In genomic region chr9:128947423-128948310, GRCh38 we compare ENCODE assay signal across 1 cellular context.
TF ChIP-seq lines count a peak whose summit lies in the region.

DOLK (minus strand) TSS chr9:128947603; CDS start chr9:128947303, 300 bp downstream.
A gene with protein sequence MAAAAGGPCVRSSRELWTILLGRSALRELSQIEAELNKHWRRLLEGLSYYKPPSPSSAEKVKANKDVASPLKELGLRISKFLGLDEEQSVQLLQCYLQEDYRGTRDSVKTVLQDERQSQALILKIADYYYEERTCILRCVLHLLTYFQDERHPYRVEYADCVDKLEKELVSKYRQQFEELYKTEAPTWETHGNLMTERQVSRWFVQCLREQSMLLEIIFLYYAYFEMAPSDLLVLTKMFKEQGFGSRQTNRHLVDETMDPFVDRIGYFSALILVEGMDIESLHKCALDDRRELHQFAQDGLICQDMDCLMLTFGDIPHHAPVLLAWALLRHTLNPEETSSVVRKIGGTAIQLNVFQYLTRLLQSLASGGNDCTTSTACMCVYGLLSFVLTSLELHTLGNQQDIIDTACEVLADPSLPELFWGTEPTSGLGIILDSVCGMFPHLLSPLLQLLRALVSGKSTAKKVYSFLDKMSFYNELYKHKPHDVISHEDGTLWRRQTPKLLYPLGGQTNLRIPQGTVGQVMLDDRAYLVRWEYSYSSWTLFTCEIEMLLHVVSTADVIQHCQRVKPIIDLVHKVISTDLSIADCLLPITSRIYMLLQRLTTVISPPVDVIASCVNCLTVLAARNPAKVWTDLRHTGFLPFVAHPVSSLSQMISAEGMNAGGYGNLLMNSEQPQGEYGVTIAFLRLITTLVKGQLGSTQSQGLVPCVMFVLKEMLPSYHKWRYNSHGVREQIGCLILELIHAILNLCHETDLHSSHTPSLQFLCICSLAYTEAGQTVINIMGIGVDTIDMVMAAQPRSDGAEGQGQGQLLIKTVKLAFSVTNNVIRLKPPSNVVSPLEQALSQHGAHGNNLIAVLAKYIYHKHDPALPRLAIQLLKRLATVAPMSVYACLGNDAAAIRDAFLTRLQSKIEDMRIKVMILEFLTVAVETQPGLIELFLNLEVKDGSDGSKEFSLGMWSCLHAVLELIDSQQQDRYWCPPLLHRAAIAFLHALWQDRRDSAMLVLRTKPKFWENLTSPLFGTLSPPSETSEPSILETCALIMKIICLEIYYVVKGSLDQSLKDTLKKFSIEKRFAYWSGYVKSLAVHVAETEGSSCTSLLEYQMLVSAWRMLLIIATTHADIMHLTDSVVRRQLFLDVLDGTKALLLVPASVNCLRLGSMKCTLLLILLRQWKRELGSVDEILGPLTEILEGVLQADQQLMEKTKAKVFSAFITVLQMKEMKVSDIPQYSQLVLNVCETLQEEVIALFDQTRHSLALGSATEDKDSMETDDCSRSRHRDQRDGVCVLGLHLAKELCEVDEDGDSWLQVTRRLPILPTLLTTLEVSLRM (N-terminal part only) (plus strand): TSS chr9:128947699. CDS start chr9:128947720, 21 bp downstream.

TF ChIP-seq in K562, 482 proteins besides CTCF, POLR2A, EP300 and RAD21 (continued from another document and continues in another):
- peak; percentile 78 for TF ChIP-seq MYC (IDR thresholded peaks at IDR 0.05; ENCODE audit: low read depth, low read length)
- no peak; the same call in 1 of the 2 replicates for TF ChIP-seq MYC (CRISPR knock-in tag; IDR thresholded peaks at IDR 0.05; ENCODE audit: borderline replicate concordance, low read depth)
- TF ChIP-seq MEIS2 (IDR thresholded peaks at IDR 0.05; ENCODE audit: partially characterized antibody), result no peak
- peak; percentile 12; the same call in 1 of the 2 replicates for TF ChIP-seq ZBTB17 (CRISPR knock-in tag; IDR thresholded peaks at IDR 0.05)
- TF ChIP-seq, protein P1, sequence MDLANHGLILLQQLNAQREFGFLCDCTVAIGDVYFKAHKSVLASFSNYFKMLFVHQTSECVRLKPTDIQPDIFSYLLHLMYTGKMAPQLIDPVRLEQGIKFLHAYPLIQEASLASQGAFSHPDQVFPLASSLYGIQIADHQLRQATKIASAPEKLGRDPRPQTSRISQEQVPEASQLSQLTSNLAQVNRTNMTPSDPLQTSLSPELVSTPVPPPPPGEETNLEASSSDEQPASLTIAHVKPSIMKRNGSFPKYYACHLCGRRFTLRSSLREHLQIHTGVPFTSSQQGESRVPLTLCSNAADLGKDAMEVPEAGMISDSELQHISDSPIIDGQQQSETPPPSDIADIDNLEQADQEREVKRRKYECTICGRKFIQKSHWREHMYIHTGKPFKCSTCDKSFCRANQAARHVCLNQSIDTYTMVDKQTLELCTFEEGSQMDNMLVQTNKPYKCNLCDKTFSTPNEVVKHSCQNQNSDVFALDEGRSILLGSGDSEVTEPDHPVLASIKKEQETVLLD (IDR thresholded peaks at IDR 0.05), result no peak
- no peak for TF ChIP-seq ELF1 (tag; IDR thresholded peaks at IDR 0.05)
- TF ChIP-seq, protein P2, sequence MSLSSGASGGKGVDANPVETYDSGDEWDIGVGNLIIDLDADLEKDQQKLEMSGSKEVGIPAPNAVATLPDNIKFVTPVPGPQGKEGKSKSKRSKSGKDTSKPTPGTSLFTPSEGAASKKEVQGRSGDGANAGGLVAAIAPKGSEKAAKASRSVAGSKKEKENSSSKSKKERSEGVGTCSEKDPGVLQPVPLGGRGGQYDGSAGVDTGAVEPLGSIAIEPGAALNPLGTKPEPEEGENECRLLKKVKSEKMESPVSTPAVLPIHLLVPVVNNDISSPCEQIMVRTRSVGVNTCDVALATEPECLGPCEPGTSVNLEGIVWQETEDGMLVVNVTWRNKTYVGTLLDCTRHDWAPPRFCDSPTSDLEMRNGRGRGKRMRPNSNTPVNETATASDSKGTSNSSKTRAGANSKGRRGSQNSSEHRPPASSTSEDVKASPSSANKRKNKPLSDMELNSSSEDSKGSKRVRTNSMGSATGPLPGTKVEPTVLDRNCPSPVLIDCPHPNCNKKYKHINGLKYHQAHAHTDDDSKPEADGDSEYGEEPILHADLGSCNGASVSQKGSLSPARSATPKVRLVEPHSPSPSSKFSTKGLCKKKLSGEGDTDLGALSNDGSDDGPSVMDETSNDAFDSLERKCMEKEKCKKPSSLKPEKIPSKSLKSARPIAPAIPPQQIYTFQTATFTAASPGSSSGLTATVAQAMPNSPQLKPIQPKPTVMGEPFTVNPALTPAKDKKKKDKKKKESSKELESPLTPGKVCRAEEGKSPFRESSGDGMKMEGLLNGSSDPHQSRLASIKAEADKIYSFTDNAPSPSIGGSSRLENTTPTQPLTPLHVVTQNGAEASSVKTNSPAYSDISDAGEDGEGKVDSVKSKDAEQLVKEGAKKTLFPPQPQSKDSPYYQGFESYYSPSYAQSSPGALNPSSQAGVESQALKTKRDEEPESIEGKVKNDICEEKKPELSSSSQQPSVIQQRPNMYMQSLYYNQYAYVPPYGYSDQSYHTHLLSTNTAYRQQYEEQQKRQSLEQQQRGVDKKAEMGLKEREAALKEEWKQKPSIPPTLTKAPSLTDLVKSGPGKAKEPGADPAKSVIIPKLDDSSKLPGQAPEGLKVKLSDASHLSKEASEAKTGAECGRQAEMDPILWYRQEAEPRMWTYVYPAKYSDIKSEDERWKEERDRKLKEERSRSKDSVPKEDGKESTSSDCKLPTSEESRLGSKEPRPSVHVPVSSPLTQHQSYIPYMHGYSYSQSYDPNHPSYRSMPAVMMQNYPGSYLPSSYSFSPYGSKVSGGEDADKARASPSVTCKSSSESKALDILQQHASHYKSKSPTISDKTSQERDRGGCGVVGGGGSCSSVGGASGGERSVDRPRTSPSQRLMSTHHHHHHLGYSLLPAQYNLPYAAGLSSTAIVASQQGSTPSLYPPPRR (CRISPR knock-in tag; IDR thresholded peaks at IDR 0.05; ENCODE audit: borderline replicate concordance), result peak; percentile 44; the same call in 1 of the 2 replicates
- TF ChIP-seq SP2 (IDR thresholded peaks at IDR 0.05; ENCODE audit: extremely low read depth, low read depth, low read length, poor library complexity, severe bottlenecking), result no peak
- TF ChIP-seq POU5F1 (IDR thresholded peaks at IDR 0.05; ENCODE audit: borderline replicate concordance, low read depth, low read length, partially characterized antibody), result no peak
- TF ChIP-seq TFAM (CRISPR knock-in tag; conservative IDR thresholded peaks at IDR 0.05), result no peak
- no peak for TF ChIP-seq SLC30A9 (CRISPR knock-in tag; IDR thresholded peaks at IDR 0.05)
- no peak for TF ChIP-seq HMG20A (CRISPR knock-in tag; conservative IDR thresholded peaks at IDR 0.05)
- no peak for TF ChIP-seq PTRF (tag; IDR thresholded peaks at IDR 0.05)
- TF ChIP-seq, protein P3, sequence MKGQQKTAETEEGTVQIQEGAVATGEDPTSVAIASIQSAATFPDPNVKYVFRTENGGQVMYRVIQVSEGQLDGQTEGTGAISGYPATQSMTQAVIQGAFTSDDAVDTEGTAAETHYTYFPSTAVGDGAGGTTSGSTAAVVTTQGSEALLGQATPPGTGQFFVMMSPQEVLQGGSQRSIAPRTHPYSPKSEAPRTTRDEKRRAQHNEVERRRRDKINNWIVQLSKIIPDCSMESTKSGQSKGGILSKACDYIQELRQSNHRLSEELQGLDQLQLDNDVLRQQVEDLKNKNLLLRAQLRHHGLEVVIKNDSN (CRISPR knock-in tag; IDR thresholded peaks at IDR 0.05), result peak; percentile 99
- TF ChIP-seq PHF8 (IDR thresholded peaks at IDR 0.05; ENCODE audit: borderline replicate concordance, low read length), result peak; percentile 99
- TF ChIP-seq ZNF24 (IDR thresholded peaks at IDR 0.05), result no peak
- TF ChIP-seq YBX1 (IDR thresholded peaks at IDR 0.05), result no peak
- TF ChIP-seq ASH1L (IDR thresholded peaks at IDR 0.05; ENCODE audit: borderline replicate concordance, low read depth, partially characterized antibody), result no peak
- TF ChIP-seq, protein P4, sequence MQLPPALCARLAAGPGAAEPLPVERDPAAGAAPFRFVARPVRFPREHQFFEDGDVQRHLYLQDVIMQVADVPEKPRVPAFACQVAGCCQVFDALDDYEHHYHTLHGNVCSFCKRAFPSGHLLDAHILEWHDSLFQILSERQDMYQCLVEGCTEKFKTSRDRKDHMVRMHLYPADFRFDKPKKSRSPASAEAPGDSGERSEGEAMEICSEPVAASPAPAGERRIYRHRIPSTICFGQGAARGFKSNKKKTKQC (CRISPR knock-in tag; IDR thresholded peaks at IDR 0.05), result no peak
- peak; percentile 31; the same call in 1 of the 2 replicates for TF ChIP-seq ZNF436 (CRISPR knock-in tag; IDR thresholded peaks at IDR 0.05)
- no peak for TF ChIP-seq RBM34 (IDR thresholded peaks at IDR 0.05; ENCODE audit: borderline replicate concordance, insufficient read depth, low read length)
- TF ChIP-seq, protein P5, sequence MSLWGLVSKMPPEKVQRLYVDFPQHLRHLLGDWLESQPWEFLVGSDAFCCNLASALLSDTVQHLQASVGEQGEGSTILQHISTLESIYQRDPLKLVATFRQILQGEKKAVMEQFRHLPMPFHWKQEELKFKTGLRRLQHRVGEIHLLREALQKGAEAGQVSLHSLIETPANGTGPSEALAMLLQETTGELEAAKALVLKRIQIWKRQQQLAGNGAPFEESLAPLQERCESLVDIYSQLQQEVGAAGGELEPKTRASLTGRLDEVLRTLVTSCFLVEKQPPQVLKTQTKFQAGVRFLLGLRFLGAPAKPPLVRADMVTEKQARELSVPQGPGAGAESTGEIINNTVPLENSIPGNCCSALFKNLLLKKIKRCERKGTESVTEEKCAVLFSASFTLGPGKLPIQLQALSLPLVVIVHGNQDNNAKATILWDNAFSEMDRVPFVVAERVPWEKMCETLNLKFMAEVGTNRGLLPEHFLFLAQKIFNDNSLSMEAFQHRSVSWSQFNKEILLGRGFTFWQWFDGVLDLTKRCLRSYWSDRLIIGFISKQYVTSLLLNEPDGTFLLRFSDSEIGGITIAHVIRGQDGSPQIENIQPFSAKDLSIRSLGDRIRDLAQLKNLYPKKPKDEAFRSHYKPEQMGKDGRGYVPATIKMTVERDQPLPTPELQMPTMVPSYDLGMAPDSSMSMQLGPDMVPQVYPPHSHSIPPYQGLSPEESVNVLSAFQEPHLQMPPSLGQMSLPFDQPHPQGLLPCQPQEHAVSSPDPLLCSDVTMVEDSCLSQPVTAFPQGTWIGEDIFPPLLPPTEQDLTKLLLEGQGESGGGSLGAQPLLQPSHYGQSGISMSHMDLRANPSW (CRISPR knock-in tag; IDR thresholded peaks at IDR 0.05), result 0 out of 2 replicates have a peak, but pooled peaks have one; percentile 68
- no peak for TF ChIP-seq CBX8 (IDR thresholded peaks at IDR 0.05; ENCODE audit: borderline replicate concordance, extremely low read depth, low read depth, low read length, poor library complexity, severe bottlenecking)
- no peak for TF ChIP-seq BDP1 (IDR thresholded peaks at IDR 0.05; ENCODE audit: insufficient read depth, insufficient read length)
- no peak for TF ChIP-seq SMARCA5 (IDR thresholded peaks at IDR 0.05)
- TF ChIP-seq ETS1 (conservative IDR thresholded peaks at IDR 0.05; ENCODE audit: control insufficient read depth, low read depth, low read length), result peak; percentile 67
- no peak; the same call in 1 of the 2 replicates for TF ChIP-seq HMGXB4 (CRISPR knock-in tag; IDR thresholded peaks at IDR 0.05)
- TF ChIP-seq ETV5 (CRISPR knock-in tag; IDR thresholded peaks at IDR 0.05; ENCODE audit: low read depth), result peak; percentile 47
- TF ChIP-seq ARID1B (IDR thresholded peaks at IDR 0.05), result no peak; the same call in 1 of the 2 replicates
- no peak for TF ChIP-seq HSF4 (CRISPR knock-in tag; IDR thresholded peaks at IDR 0.05; ENCODE audit: borderline replicate concordance)
- TF ChIP-seq GABPB2 (CRISPR knock-in tag; conservative IDR thresholded peaks at IDR 0.05), result no peak
